Comparison of ENCODE assay signal across 9 cellular contexts in the genomic region with DNA sequence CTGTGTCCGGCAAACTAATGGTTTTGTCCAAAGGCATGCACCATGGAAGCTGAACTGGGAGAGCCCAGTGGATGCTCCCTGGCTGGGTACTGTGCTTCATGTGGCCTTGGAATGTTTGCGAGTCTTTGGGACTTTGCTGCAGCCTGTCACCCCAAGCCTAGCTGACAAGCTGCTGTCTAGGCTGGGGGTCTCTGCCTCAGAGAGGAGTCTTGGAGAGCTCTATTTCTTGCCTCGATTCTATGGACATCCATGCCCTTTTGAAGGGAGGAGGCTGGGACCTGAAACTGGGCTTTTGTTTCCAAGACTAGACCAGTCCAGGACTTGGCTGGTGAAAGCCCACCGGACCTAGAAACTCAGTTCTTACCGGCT. TPM values are rescaled to one million over a fixed set of nuclear protein-coding genes. Genes with fewer than 3 reads are reported as not detected.
DNase-seq lines count a peak whose midpoint lies in the region; ATAC-seq lines count a peak whose summit lies in the region.
"Had no signal": no experiment of that assay in that cellular context is flagged by ENCODE, and none has a peak within 500 bp of the region (broad histone marks: within the 10 kb centered on the region; RNA-seq: fewer than 3 reads in every experiment).

No MANE protein-coding gene starts in this region.

- peaks cover 40% of the 10 kb centered on the region for H3K4me1 Mint-ChIP-seq in T-helper 17 cell

- peak overlapping the region; percentile 82 to 99 (median 96) for H3K4me3 ChIP-seq in skeletal muscle tissue (ENCODE audit: low read length in 3 of 3)

- no peak for ATAC-seq in T-helper 17 cell
- no peak for ATAC-seq in GM21576 (IDR thresholded peaks at IDR 0.05; ENCODE audit: unreplicated experiment)
- ATAC-seq in GM18867 (IDR thresholded peaks at IDR 0.05; ENCODE audit: unreplicated experiment), result no peak
- ATAC-seq in HG02588 (IDR thresholded peaks at IDR 0.05; ENCODE audit: unreplicated experiment), result no peak

- no peak overlapping the region for H3K27ac ChIP-seq in skeletal muscle tissue (ENCODE audit: low read depth, low read length)

- peak overlapping the region; percentile 80 to 86 (median 83) for H3K9ac ChIP-seq in skeletal muscle tissue (ENCODE audit: low read depth in 1 of 3, low read length in 3 of 3)

- H3K27ac Mint-ChIP-seq in T-helper 17 cell, result peak overlapping the region; percentile 97

- no peaks in the 10 kb centered on the region for H3K27me3 Mint-ChIP-seq in T-helper 17 cell

- no peaks in the 10 kb centered on the region for H3K9me3 ChIP-seq in T-helper 17 cell (ENCODE audit: control insufficient read depth, low read length, poor library complexity, severe bottlenecking)
- no peaks in the 10 kb centered on the region for H3K9me3 ChIP-seq in skeletal muscle tissue (ENCODE audit: control insufficient read depth in 3 of 3, low read length in 3 of 3)

- H3K4me3 Mint-ChIP-seq in T-helper 17 cell, result peak overlapping the region; percentile 96

- H3K36me3 Mint-ChIP-seq in T-helper 17 cell (ENCODE audit: low read depth), result peaks cover 5% of the 10 kb centered on the region

- peaks cover 29 to 38% (median 32%) of the 10 kb centered on the region in 3 donors for H3K4me1 ChIP-seq in skeletal muscle tissue (ENCODE audit: control insufficient read depth in 3 of 3, insufficient read depth in 3 of 3, low read length in 3 of 3)

- H3K27me3 ChIP-seq in skeletal muscle tissue (ENCODE audit: control insufficient read depth in 3 of 3, insufficient read depth in 3 of 3, low read length in 3 of 3), result no peaks in the 10 kb centered on the region

- DNase-seq in DMS 273 (lab: John Stamatoyannopoulos, UW; ENCODE audit: unreplicated experiment) (peak; percentile 52), DMS 273 treated with DMSO at 0.1 percent for 48 hours (lab: John Stamatoyannopoulos, UW) (no peak), T-helper 17 cell (no peak), glomerular visceral epithelial cell (ENCODE audit: extremely low spot score) (peak; percentile 2)

- H3K36me3 ChIP-seq in skeletal muscle tissue (ENCODE audit: control insufficient read depth in 3 of 3, insufficient read depth in 3 of 3, low read length in 3 of 3), result peaks cover 0 to 3% (median 0%) of the 10 kb centered on the region in 3 donors

RNA-seq across cellular contexts. Expression of a gene that starts 1.7 kb away (rescaled TPM):
- total RNA-seq in T-helper 17 cell, result 10 to 100 TPM in 1 of 2 donors, 1 to 10 TPM in 1; 9.0 to 10.5 TPM
- 4.2 TPM for total RNA-seq in skeletal muscle tissue

RNA-seq across cellular contexts. Expression of a gene that starts 31.4 kb away (rescaled TPM):
- total RNA-seq in T-helper 17 cell, result under 1 TPM in 1 of 2 donors, not detected in 1; 0.05 TPM
- 14.1 TPM for total RNA-seq in skeletal muscle tissue
- total RNA-seq: HT1080 had no signal

Comparison
In these comparisons a context has a peak if more than half of its experiments do, and no peak if none do; other contexts are left out.
1. DNase-seq: peak in DMS 273 (single experiment) and glomerular visceral epithelial cell (single experiment); none in DMS 273 treated with DMSO at 0.1 percent for 48 hours (single experiment) and T-helper 17 cell (0 of 3).
2. RNA of a gene that starts 31.4 kb away (total RNA-seq): 14.1 TPM in skeletal muscle tissue (single experiment); 0.05 TPM in T-helper 17 cell; every median in the first group is over 10 times any median in the second.